ENCODE assay signal across 20 cellular contexts in the genomic region with DNA sequence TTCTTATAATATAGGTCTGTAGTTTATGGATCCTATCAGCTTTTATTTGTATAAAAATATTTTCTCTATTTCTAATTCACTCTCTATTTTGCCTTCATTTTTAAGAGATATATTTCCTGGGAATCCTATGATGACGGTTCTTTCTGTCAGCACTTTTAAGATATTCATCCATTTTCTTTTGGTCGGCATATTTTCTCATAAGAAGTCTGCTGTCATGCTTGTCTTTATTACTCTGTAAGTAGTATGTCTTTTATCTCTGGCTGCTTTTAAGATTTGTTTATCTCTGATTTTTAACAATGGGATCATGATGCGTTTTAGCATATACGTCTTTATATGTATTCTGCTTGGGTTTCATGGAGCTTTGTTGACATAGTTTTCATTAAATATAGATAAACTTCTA.
"Had no signal": no experiment of that assay in that cellular context is flagged by ENCODE, and none has a peak within 500 bp of the region (broad histone marks: within the 10 kb centered on the region; RNA-seq: fewer than 3 reads in every experiment).

No MANE protein-coding gene starts in this region.

- H3K4me1 ChIP-seq: pancreas had no signal

- H3K4me3 ChIP-seq: cardiac muscle cell, lung, pancreas, stomach, thoracic aorta had no signal

- DNase-seq: activated CD4-positive, alpha-beta T cell treated with anti-CD3 and anti-CD28 coated beads, Interleukin-2, amount 50 U/mL, for 4 hours; activated CD4-positive, CD25-positive, alpha-beta regulatory T cell treated with anti-CD3 and anti-CD28 coated beads, Interleukin-2, amount 50 U/mL, for 72 hours; activated CD8-positive, alpha-beta memory T cell treated with anti-CD3 and anti-CD28 coated beads, Interleukin-2, amount 10 ng/mL, durations not matched to agents 7 days and 5 days; activated effector memory CD4-positive, alpha-beta T cell treated with Interleukin-2 at 50 U/mL for 16 hours; activated T-cell treated with anti-CD3 and anti-CD28 coated beads, Interleukin-2, amount 50 U/mL, for 24 hours; aorta; effector CD4-positive, alpha-beta T cell; hippocampal formation; left cardiac atrium; midbrain; naive B cell; pancreas; stomach; T-helper 2 cell had no signal

- H3K27ac ChIP-seq: cardiac muscle cell, pancreas, stomach, thoracic aorta had no signal

- H3K36me3 Mint-ChIP-seq: activated CD8-positive, alpha-beta memory T cell treated with anti-CD3 and anti-CD28 coated beads, Interleukin-2, amount 10 ng/mL, durations not matched to agents 7 days and 5 days had no signal

- FAIRE-seq: colon, TTC549 had no signal

- H3K9me3 ChIP-seq: pancreas had no signal

- H3K27me3 ChIP-seq: cardiac muscle cell, pancreas, stomach had no signal

- H3K36me3 ChIP-seq: cardiac muscle cell, pancreas, stomach, thoracic aorta had no signal

- H3K27ac Mint-ChIP-seq: activated CD8-positive, alpha-beta memory T cell treated with anti-CD3 and anti-CD28 coated beads, Interleukin-2, amount 10 ng/mL, durations not matched to agents 7 days and 5 days; activated naive CD4-positive, alpha-beta T cell treated with anti-CD3 and anti-CD28 coated beads, Interleukin-2, amount 50 U/mL, for 72 hours; activated T-cell treated with anti-CD3 and anti-CD28 coated beads, Interleukin-2, amount 50 U/mL, for 24 hours; naive B cell had no signal

- H3K4me1 Mint-ChIP-seq: naive B cell had no signal

- H3K4me3 Mint-ChIP-seq: activated CD8-positive, alpha-beta memory T cell treated with anti-CD3 and anti-CD28 coated beads, Interleukin-2, amount 10 ng/mL, durations not matched to agents 7 days and 5 days; activated T-cell treated with anti-CD3 and anti-CD28 coated beads, Interleukin-2, amount 50 U/mL, for 24 hours; naive B cell had no signal

- H3K27me3 Mint-ChIP-seq: activated T-cell treated with anti-CD3 and anti-CD28 coated beads, Interleukin-2, amount 50 U/mL, for 24 hours; naive B cell had no signal

- ATAC-seq: activated CD8-positive, alpha-beta memory T cell treated with anti-CD3 and anti-CD28 coated beads, Interleukin-2, amount 10 ng/mL, durations not matched to agents 7 days and 5 days; activated naive CD4-positive, alpha-beta T cell treated with anti-CD3 and anti-CD28 coated beads, Interleukin-2, amount 50 U/mL, for 72 hours; left cardiac atrium; pancreas had no signal
